12 cellular contexts compared by ENCODE assay signal in the genomic region with DNA sequence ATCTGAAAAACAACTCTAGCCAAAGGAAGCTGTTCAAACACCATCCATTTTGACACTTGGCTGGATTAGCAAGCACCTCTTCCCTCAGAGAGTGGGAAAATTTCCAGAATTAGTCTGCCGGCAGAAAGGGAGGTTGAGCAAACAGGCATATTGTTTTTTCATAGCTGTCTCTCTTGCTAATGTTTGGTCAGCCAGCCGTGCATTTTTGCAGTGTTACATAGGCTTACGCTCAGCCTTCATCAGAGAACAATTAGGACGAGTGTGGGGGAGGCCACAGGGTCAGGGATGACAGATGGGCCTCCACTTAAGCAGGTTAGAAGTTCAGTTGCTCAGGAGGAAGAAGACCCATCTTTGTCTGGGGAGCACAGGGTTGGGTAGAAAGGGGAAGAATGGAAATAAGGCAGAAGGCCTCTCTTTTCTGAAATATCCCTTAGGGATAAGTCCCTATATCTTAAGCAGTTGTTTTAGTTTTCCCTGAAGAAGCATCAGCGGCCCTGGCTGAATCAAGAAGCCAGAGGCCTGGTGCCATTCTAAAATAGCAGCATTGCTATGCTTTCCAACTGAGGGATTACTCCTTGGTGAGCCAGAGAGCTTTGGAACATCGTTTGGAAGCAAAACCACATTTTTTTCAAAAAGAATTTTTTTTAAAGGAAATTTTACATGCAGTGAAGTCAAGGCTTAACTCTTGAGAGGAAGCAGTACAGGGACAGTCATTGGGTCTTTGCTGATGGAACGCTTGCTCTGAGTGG.
A peak's percentile ranks its signal among the peaks of the same experiment; 100 is the strongest.
DNase-seq lines count a peak whose midpoint lies in the region; ATAC-seq and TF ChIP-seq lines count a peak whose summit lies in the region.
"Had no signal": no experiment of that assay in that cellular context is flagged by ENCODE, and none has a peak within 500 bp of the region (broad histone marks: within the 10 kb centered on the region; RNA-seq: fewer than 3 reads in every experiment).

No MANE protein-coding gene starts in this region.

- TF ChIP-seq EP300 in transverse colon (IDR thresholded peaks at IDR 0.05; ENCODE audit: low read depth): no peak

- no peak for ATAC-seq in GM21717 (IDR thresholded peaks at IDR 0.05; ENCODE audit: unreplicated experiment)

- POLR2A ChIA-PET in MCF 10A (lab: Yijun Ruan, JAX): no interaction called here

- no peaks in the 10 kb centered on the region for H3K27me3 Mint-ChIP-seq in MCF 10A (ENCODE audit: insufficient read depth, unreplicated experiment)
- H3K27me3 Mint-ChIP-seq: CD4-positive, CD25-positive, alpha-beta regulatory T cell had no signal

- no peak overlapping the region for H3K27ac Mint-ChIP-seq in MCF 10A (ENCODE audit: low read depth, unreplicated experiment)
- H3K27ac Mint-ChIP-seq: CD4-positive, CD25-positive, alpha-beta regulatory T cell had no signal

- TF ChIP-seq POLR2A in transverse colon (IDR thresholded peaks at IDR 0.05): no peak

- WGBS in mammary epithelial cell (ENCODE audit: low coverage, missing lambda C conversion rate): 59% methylated on average over 7 of the region's 7 CpGs
- 70 to 76% methylated on average over 7 of the region's 7 CpGs for WGBS in transverse colon (ENCODE audit: low coverage in 1 of 2), 2 donors

- in situ Hi-C loops in mammary epithelial cell (cut with MboI; ENCODE audit: low sequenced_read_pairs in 2 of 2): no loop called here
- in situ Hi-C loops in astrocyte of the cerebellum (cut with HindIII; ENCODE audit: low sequenced_read_pairs): no loop called here
- in situ Hi-C loops in transverse colon (cut with MboI; ENCODE audit: low pct_ligation_motif_present in 1 of 4, low pct_unique_long_range_greater_than_20kb in 1 of 4, low sequenced_read_pairs in 3 of 4): no loop called here
- in situ Hi-C loops in G401 (cut with HindIII; ENCODE audit: low sequenced_read_pairs): no loop called here

- DNase-seq in MCF 10A (ENCODE audit: unreplicated experiment) (peak; percentile 38), mammary epithelial cell (no peak), astrocyte of the cerebellum (ENCODE audit: low read depth) (peak; percentile 85), left kidney (ENCODE audit: low read depth, low spot score) (peak; percentile 75), transverse colon (no peak), C1 segment of cervical spinal cord (lab: John Stamatoyannopoulos, UW) (no peak), G401 (ENCODE audit: low spot score) (no peak)
- DNase-seq: activated effector memory CD4-positive, alpha-beta T cell treated with Interleukin-2 at 50 U/mL for 16 hours; CD4-positive, CD25-positive, alpha-beta regulatory T cell; MV-4-11; stimulated activated CD4-positive, alpha-beta T cell treated with anti-CD3 and anti-CD28 coated beads, Interleukin-2, amount 100 ng/mL, for 24 hours had no signal

- H3K27ac ChIP-seq in mammary epithelial cell (ENCODE audit: insufficient read depth, low read depth, low read length) (no peak overlapping the region), transverse colon (peak overlapping the region; percentile 37 to 62 (median 47))

- H3K27me3 ChIP-seq in mammary epithelial cell (ENCODE audit: insufficient read depth, low read length): peaks cover 2% of the 10 kb centered on the region
- no peaks in the 10 kb centered on the region for H3K27me3 ChIP-seq in transverse colon

- H3K79me2 ChIP-seq in mammary epithelial cell (ENCODE audit: insufficient read depth, low read length): no peaks in the 10 kb centered on the region

- H3K4me1 Mint-ChIP-seq in MCF 10A (ENCODE audit: insufficient read depth, unreplicated experiment): peaks cover 6% of the 10 kb centered on the region

- no peak overlapping the region for H2AFZ ChIP-seq in mammary epithelial cell (ENCODE audit: low read depth, low read length)

- no peaks in the 10 kb centered on the region for H3K36me3 Mint-ChIP-seq in MCF 10A (ENCODE audit: insufficient read depth, unreplicated experiment)
- H3K36me3 Mint-ChIP-seq: CD4-positive, CD25-positive, alpha-beta regulatory T cell had no signal

- H3K9me3 Mint-ChIP-seq in MCF 10A (ENCODE audit: unreplicated experiment): no peaks in the 10 kb centered on the region
- H3K9me3 Mint-ChIP-seq: CD4-positive, CD25-positive, alpha-beta regulatory T cell had no signal

- intact Hi-C loops in MCF 10A (cut with micrococcal nuclease): no loop called here
- intact Hi-C loops in mammary epithelial cell (cut with micrococcal nuclease): no loop called here
- intact Hi-C loops in transverse colon (cut with DNase I; ENCODE audit: low total_unique reads): no loop called here

- BruUV-seq in MCF 10A (replicated peaks; lab: Mats Ljungman, UMichigan) (no TSS peak), mammary epithelial cell (replicated peaks; lab: Mats Ljungman, UMichigan) (no TSS peak)

- dilution Hi-C loops in mammary epithelial cell (cut with HindIII; ENCODE audit: low sequenced_read_pairs): no loop called here

- H3K4me1 ChIP-seq in mammary epithelial cell (ENCODE audit: insufficient read depth, low read length) (no peaks in the 10 kb centered on the region), transverse colon (peaks cover 0 to 12% (median 3%) of the 10 kb centered on the region in 4 donors)

- CTCF ChIA-PET in MCF 10A (lab: Yijun Ruan, JAX): no interaction called here
- CTCF ChIA-PET in mammary epithelial cell (lab: Charles Lee; ENCODE audit: low non-redundant PET): no interaction called here

- no peaks in the 10 kb centered on the region for H3K36me3 ChIP-seq in mammary epithelial cell (ENCODE audit: insufficient read depth, low read length)
- H3K36me3 ChIP-seq in transverse colon: no peaks in the 10 kb centered on the region

- H3K4me3 ChIP-seq in mammary epithelial cell (replicated peaks in 1 of 3; ENCODE audit: insufficient read depth in 1 of 3, low read depth in 2 of 3, low read length in 3 of 3) (no peak overlapping the region), astrocyte of the cerebellum (ENCODE audit: low read depth, low read length) (no peak overlapping the region), transverse colon (no peak overlapping the region)

- H3K4me2 ChIP-seq in mammary epithelial cell (ENCODE audit: insufficient read depth, low read depth, low read length): no peak overlapping the region

- TF ChIP-seq CTCF in MCF 10A (IDR thresholded peaks at IDR 0.05; ENCODE audit: unreplicated experiment) (no peak), mammary epithelial cell (conservative IDR thresholded peaks at IDR 0.05 in 1 of 2, IDR thresholded peaks at IDR 0.05 in 1 of 2; ENCODE audit: extremely low read depth in 1 of 2, insufficient read depth in 1 of 2, low read depth in 1 of 2, low read length in 2 of 2) (no peak), astrocyte of the cerebellum (IDR thresholded peaks at IDR 0.05; ENCODE audit: low read depth, low read length, missing control alignments) (no peak), transverse colon (IDR thresholded peaks at IDR 0.05) (no peak)

- H3K9me3 ChIP-seq in mammary epithelial cell (replicated peaks; ENCODE audit: insufficient read depth, low read length) (no peaks in the 10 kb centered on the region), transverse colon (no peaks in the 10 kb centered on the region)

- no peak overlapping the region for H3K9ac ChIP-seq in mammary epithelial cell (ENCODE audit: insufficient read depth, low read length)

- H4K20me1 ChIP-seq in mammary epithelial cell (ENCODE audit: insufficient read depth, low read length): peaks cover 2% of the 10 kb centered on the region

- no peak overlapping the region for H3K4me3 Mint-ChIP-seq in MCF 10A (ENCODE audit: unreplicated experiment)
- H3K4me3 Mint-ChIP-seq: CD4-positive, CD25-positive, alpha-beta regulatory T cell had no signal

Comparison
In these comparisons a context has a peak if more than half of its experiments do, and no peak if none do; other contexts are left out.
1. DNase-seq: peak in MCF 10A (single experiment), astrocyte of the cerebellum (single experiment) and left kidney (single experiment); none in mammary epithelial cell (single experiment), transverse colon (single experiment), C1 segment of cervical spinal cord (0 of 14) and G401 (single experiment).